ENCODE assay signal across 1 cellular context in genomic region chr2:43415582-43415981, GRCh38.
TF ChIP-seq lines count a peak whose summit lies in the region.

No MANE protein-coding gene starts in this region.

TF ChIP-seq in WTC11, 78 proteins besides CTCF, POLR2A, EP300 and RAD21 (continued from another document):
- no peak for TF ChIP-seq PRDM15 (CRISPR knock-in tag; IDR thresholded peaks at IDR 0.05)
- TF ChIP-seq ZSCAN18 (CRISPR knock-in tag; IDR thresholded peaks at IDR 0.05), result no peak
- TF ChIP-seq FOXP1 (CRISPR knock-in tag; IDR thresholded peaks at IDR 0.05; ENCODE audit: borderline replicate concordance), result no peak
- no peak for TF ChIP-seq TP53 (CRISPR knock-in tag; IDR thresholded peaks at IDR 0.05)
- TF ChIP-seq CREB1 (CRISPR knock-in tag; IDR thresholded peaks at IDR 0.05), result no peak
- TF ChIP-seq EMX1 (CRISPR knock-in tag; IDR thresholded peaks at IDR 0.05), result no peak
- TF ChIP-seq SMAD4 (CRISPR knock-in tag; IDR thresholded peaks at IDR 0.05), result no peak
- TF ChIP-seq ZNF232 (CRISPR knock-in tag; IDR thresholded peaks at IDR 0.05), result no peak
- no peak for TF ChIP-seq ERG (CRISPR knock-in tag; IDR thresholded peaks at IDR 0.05)
- TF ChIP-seq CREM (CRISPR knock-in tag; IDR thresholded peaks at IDR 0.05), result no peak
- no peak for TF ChIP-seq ZNF532 (CRISPR knock-in tag; IDR thresholded peaks at IDR 0.05; ENCODE audit: borderline replicate concordance)
- no peak for TF ChIP-seq ZBTB43 (CRISPR knock-in tag; IDR thresholded peaks at IDR 0.05)
- TF ChIP-seq MYBL2 (CRISPR knock-in tag; IDR thresholded peaks at IDR 0.05), result no peak
- no peak for TF ChIP-seq IRF2 (CRISPR knock-in tag; IDR thresholded peaks at IDR 0.05; ENCODE audit: borderline replicate concordance, low read depth)
- no peak for TF ChIP-seq AFF4 (CRISPR knock-in tag; IDR thresholded peaks at IDR 0.05; ENCODE audit: borderline replicate concordance)
TF ChIP-seq in WTC11: peak in this region for 0.
